ENCODE assay signal across 8 cellular contexts in genomic region chr15:98647026-98647773, GRCh38. TPM values are rescaled to one million over a fixed set of nuclear protein-coding genes. Genes with fewer than 3 reads are reported as not detected.
DNase-seq lines count a peak whose midpoint lies in the region; ATAC-seq and TF ChIP-seq lines count a peak whose summit lies in the region.

No MANE protein-coding gene starts in this region.

- H3K4me3 ChIP-seq in Karpas-422 (ENCODE audit: low read length): peak overlapping the region; percentile 69
- peak overlapping the region; percentile 63 to 94 (median 82) for H3K4me3 ChIP-seq in sigmoid colon

- TF ChIP-seq CTCF in sigmoid colon (IDR thresholded peaks at IDR 0.05): peak in 1 of 4 experiments; percentile 64

- H3K4me2 ChIP-seq in Karpas-422 (ENCODE audit: low read depth, low read length, poor library complexity, severe bottlenecking): peak overlapping the region; percentile 93

- 1% methylated on average over 77 of the region's 77 CpGs for WGBS in sigmoid colon, 2 donors

- no peaks in the 10 kb centered on the region for H4K20me1 ChIP-seq in Karpas-422 (ENCODE audit: insufficient read depth, low read depth, low read length)

- intact Hi-C loops in sigmoid colon (cut with DNase I): loop anchor here (2.0 to 5.0 kb wide), 3 partner anchors 50 to 205 kb away; no protein-coding TSS in a partner anchor

- H3K4me1 ChIP-seq in Karpas-422 (ENCODE audit: low read length) (peaks cover 9% of the 10 kb centered on the region), sigmoid colon (peaks cover 0 to 13% (median 6%) of the 10 kb centered on the region in 4 donors)

- H3K9ac ChIP-seq in Karpas-422 (ENCODE audit: low read length): peak overlapping the region; percentile 71

- H3K9me3 ChIP-seq in Karpas-422 (ENCODE audit: low read length): no peaks in the 10 kb centered on the region
- no peaks in the 10 kb centered on the region for H3K9me3 ChIP-seq in sigmoid colon

- H3K27me3 ChIP-seq in Karpas-422 (ENCODE audit: low read length): 0 out of 2 replicates have a peak, but pooled peaks cover 2% of the 10 kb centered on the region
- no peaks in the 10 kb centered on the region for H3K27me3 ChIP-seq in sigmoid colon

- no peak for TF ChIP-seq POLR2A in sigmoid colon (IDR thresholded peaks at IDR 0.05)

- TF ChIP-seq EP300 in sigmoid colon (IDR thresholded peaks at IDR 0.05): no peak

- no peaks in the 10 kb centered on the region for H3K79me2 ChIP-seq in Karpas-422 (ENCODE audit: low read length)

- ATAC-seq in GM21723 (IDR thresholded peaks at IDR 0.05; ENCODE audit: unreplicated experiment): peak; percentile 65

- peak; percentile 90 for DNase-seq in Daoy (ENCODE audit: low read depth)
- DNase-seq in Karpas-422: peak; percentile 74
- DNase-seq in T-helper 2 cell: peak; percentile 25 to 72 (median 38)
- peak; percentile 84 for DNase-seq in astrocyte of the hippocampus (ENCODE audit: low read depth, low spot score)
- DNase-seq in hypothalamus (lab: John Stamatoyannopoulos, UW): peak in 43 of 51 donors; percentile 35 to 90 (median 67)
- DNase-seq in sigmoid colon: peak; percentile 89
- DNase-seq in COLO829 (ENCODE audit: low spot score): no peak

- H3K9me2 ChIP-seq in Karpas-422 (replicated peaks; ENCODE audit: insufficient read depth, low read length): no peaks in the 10 kb centered on the region

- H3K36me3 ChIP-seq in Karpas-422 (ENCODE audit: insufficient read depth, low read length) (no peaks in the 10 kb centered on the region), sigmoid colon (no peaks in the 10 kb centered on the region)

- peak overlapping the region; percentile 94; the same call in 1 of the 2 replicates for H2AFZ ChIP-seq in Karpas-422 (ENCODE audit: low read length)

- H3K27ac ChIP-seq in Karpas-422 (ENCODE audit: low read length): no peak overlapping the region
- peak overlapping the region; percentile 92 to 98 (median 96) for H3K27ac ChIP-seq in sigmoid colon

RNA-seq across cellular contexts. Expression of gene IGF1R, which starts 1.1 kb away (rescaled TPM):
- total RNA-seq in Daoy (2014; rRNA removed; shearing (Covaris generic)): 6.2 and 14.2 TPM in 2 replicates
- 0.56 and 5.4 TPM in 2 replicates for total RNA-seq in Karpas-422 (2014; rRNA removed; shearing (Covaris generic); ENCODE audit: low replicate concordance)
- total RNA-seq in sigmoid colon: 100 to 1,000 TPM in 1 of 4 donors, 10 to 100 TPM in 3; 39.6 to 130 (median 61.3) TPM
- 1 to 10 TPM; 1.2 to 8.5 (median 1.4) TPM for polyA plus RNA-seq in sigmoid colon
